8 cellular contexts compared by ENCODE assay signal in the genomic region with DNA sequence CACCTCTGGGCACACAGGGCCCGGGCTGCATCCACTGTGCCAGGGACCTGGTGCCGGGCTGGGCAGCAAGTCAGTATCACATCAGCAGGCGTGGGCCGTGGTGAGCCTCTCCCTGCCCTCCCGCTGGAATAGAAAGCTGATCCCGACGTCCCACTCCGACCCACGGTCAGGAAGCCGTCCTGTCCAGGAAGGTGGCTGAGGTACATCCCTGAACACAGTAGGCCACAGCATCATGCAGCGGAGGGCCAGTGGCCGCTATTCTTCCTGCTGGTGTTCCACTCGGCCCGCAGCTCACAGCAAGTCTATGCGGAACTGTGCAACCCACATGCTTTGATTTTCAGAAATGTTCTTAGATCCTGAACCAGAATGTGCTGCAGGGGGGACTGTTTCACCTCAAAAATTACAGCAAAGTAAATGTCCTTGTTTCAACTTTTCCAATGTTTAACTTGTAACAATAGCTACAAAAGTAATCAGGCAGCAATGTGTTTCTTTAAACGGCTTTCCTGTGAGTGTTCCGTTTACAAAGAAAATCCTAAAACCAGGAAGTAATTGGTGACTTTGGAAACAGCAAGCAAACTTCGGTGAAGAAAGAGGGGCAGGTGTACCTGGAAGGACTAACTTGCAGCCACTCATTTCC. TPM values are rescaled to one million over a fixed set of nuclear protein-coding genes. Genes with fewer than 3 reads are reported as not detected.
A peak's percentile ranks its signal among the peaks of the same experiment; 100 is the strongest.
DNase-seq lines count a peak whose midpoint lies in the region; ATAC-seq and TF ChIP-seq lines count a peak whose summit lies in the region.

No MANE protein-coding gene starts in this region.

- H3K27me3 ChIP-seq in iPS-20b (ENCODE audit: insufficient read depth, low read length): no peaks in the 10 kb centered on the region

- peak overlapping the region; percentile 80 for H3K4me3 Mint-ChIP-seq in HFFc6
- peak overlapping the region; percentile 82 for H3K4me3 Mint-ChIP-seq in activated naive CD8-positive, alpha-beta T cell
- H3K4me3 Mint-ChIP-seq in stimulated activated effector memory CD8-positive, alpha-beta T cell treated with anti-CD3 and anti-CD28 coated beads, Interleukin-12 subunit alpha, Interleukin-12 subunit beta, amount 100 ng/mL, for 72 hours: peak overlapping the region; percentile 74

- ATAC-seq in stimulated activated effector memory CD8-positive, alpha-beta T cell treated with anti-CD3 and anti-CD28 coated beads, Interleukin-12 subunit alpha, Interleukin-12 subunit beta, amount 100 ng/mL, for 72 hours: no peak
- ATAC-seq in HG02981 (IDR thresholded peaks at IDR 0.05; ENCODE audit: unreplicated experiment): no peak
- ATAC-seq in GM18858 (IDR thresholded peaks at IDR 0.05; ENCODE audit: unreplicated experiment): no peak

- H3K27me3 Mint-ChIP-seq in HFFc6 (ENCODE audit: insufficient read depth): peaks cover 2% of the 10 kb centered on the region
- no peaks in the 10 kb centered on the region for H3K27me3 Mint-ChIP-seq in activated naive CD8-positive, alpha-beta T cell

- no peak for TF ChIP-seq CTCF in HFFc6 (IDR thresholded peaks at IDR 0.05)

- peaks cover 17% of the 10 kb centered on the region for H3K4me1 ChIP-seq in iPS-20b (ENCODE audit: insufficient read depth, low read length)

- no peaks in the 10 kb centered on the region for H3K36me3 ChIP-seq in iPS-20b (ENCODE audit: insufficient read depth, low read depth, low read length)

- no peaks in the 10 kb centered on the region for H3K36me3 Mint-ChIP-seq in HFFc6 (ENCODE audit: low read depth)
- no peaks in the 10 kb centered on the region for H3K36me3 Mint-ChIP-seq in activated naive CD8-positive, alpha-beta T cell
- H3K36me3 Mint-ChIP-seq in stimulated activated effector memory CD8-positive, alpha-beta T cell treated with anti-CD3 and anti-CD28 coated beads, Interleukin-12 subunit alpha, Interleukin-12 subunit beta, amount 100 ng/mL, for 72 hours: peaks cover 7% of the 10 kb centered on the region

- H3K9me3 Mint-ChIP-seq in HFFc6: no peaks in the 10 kb centered on the region
- H3K9me3 Mint-ChIP-seq in activated naive CD8-positive, alpha-beta T cell (ENCODE audit: low read depth): no peaks in the 10 kb centered on the region
- H3K9me3 Mint-ChIP-seq in stimulated activated effector memory CD8-positive, alpha-beta T cell treated with anti-CD3 and anti-CD28 coated beads, Interleukin-12 subunit alpha, Interleukin-12 subunit beta, amount 100 ng/mL, for 72 hours: no peaks in the 10 kb centered on the region

- peak overlapping the region; percentile 72 for H3K9ac ChIP-seq in iPS-20b (ENCODE audit: low read depth, low read length)

- H3K4me3 ChIP-seq in iPS-20b (ENCODE audit: low read length): peak overlapping the region; percentile 51

- DNase-seq in HFFc6 (no peak), iPS-NIHi11 (ENCODE audit: low spot score) (no peak), mesenteric fat pad (ENCODE audit: low spot score) (no peak)
- DNase-seq in stimulated activated effector memory CD8-positive, alpha-beta T cell treated with anti-CD3 and anti-CD28 coated beads, Interleukin-12 subunit alpha, Interleukin-12 subunit beta, amount 100 ng/mL, for 72 hours (ENCODE audit: low spot score in 2 of 2): no peak

- peaks cover 27% of the 10 kb centered on the region for H3K4me1 Mint-ChIP-seq in HFFc6 (ENCODE audit: low read depth)
- peaks cover 54% of the 10 kb centered on the region for H3K4me1 Mint-ChIP-seq in activated naive CD8-positive, alpha-beta T cell (ENCODE audit: low read depth)
- H3K4me1 Mint-ChIP-seq in stimulated activated effector memory CD8-positive, alpha-beta T cell treated with anti-CD3 and anti-CD28 coated beads, Interleukin-12 subunit alpha, Interleukin-12 subunit beta, amount 100 ng/mL, for 72 hours: peaks cover 65% of the 10 kb centered on the region

- peak overlapping the region; percentile 56 for H3K27ac ChIP-seq in iPS-20b (ENCODE audit: low read length)

- H3K27ac Mint-ChIP-seq in HFFc6: peak overlapping the region; percentile 90
- peak overlapping the region; percentile 79 for H3K27ac Mint-ChIP-seq in activated naive CD8-positive, alpha-beta T cell
- H3K27ac Mint-ChIP-seq in stimulated activated effector memory CD8-positive, alpha-beta T cell treated with anti-CD3 and anti-CD28 coated beads, Interleukin-12 subunit alpha, Interleukin-12 subunit beta, amount 100 ng/mL, for 72 hours: no peak overlapping the region

- H3K9me3 ChIP-seq in iPS-20b (ENCODE audit: insufficient read depth, low read depth, low read length): no peaks in the 10 kb centered on the region

RNA-seq across cellular contexts. Expression of a gene that starts 0.7 kb away (rescaled TPM):
- under 1 TPM; 0.26 to 0.92 (median 0.52) TPM for total RNA-seq in HFFc6 (2021; fragmentation: NEBNext Ultra II Directional; extraction: Animal tissue kit (Norgen Biotek cat#: 25700))
- total RNA-seq in mesenteric fat pad: 54.1 TPM

RNA-seq across cellular contexts. Expression of a gene that starts 44.2 kb away (rescaled TPM):
- total RNA-seq in HFFc6 (2021; fragmentation: NEBNext Ultra II Directional; extraction: Animal tissue kit (Norgen Biotek cat#: 25700)): 1 to 10 TPM; 4.6 to 7.1 (median 5.3) TPM
- 8.1 TPM for total RNA-seq in mesenteric fat pad

Comparison
In these comparisons a context has a peak if more than half of its experiments do, and no peak if none do; other contexts are left out.
1. RNA of a gene that starts 0.7 kb away (total RNA-seq): 54.1 TPM in mesenteric fat pad (single experiment); 0.26 to 0.92 TPM in HFFc6; every median in the first group is over 10 times any median in the second.
2. Peak in every context shown above with its lines, with median percentiles within 50 percentile points of each other: H3K4me3 Mint-ChIP-seq.